1 cellular context compared by ENCODE assay signal in genomic region chr20:51760905-51761544, GRCh38.
TF ChIP-seq lines count a peak whose summit lies in the region.

No MANE protein-coding gene starts in this region.

TF ChIP-seq in HepG2, 621 proteins besides CTCF, POLR2A, EP300 and RAD21 (continued from another document):
- TF ChIP-seq ZNF746 (CRISPR knock-in tag; IDR thresholded peaks at IDR 0.05) (no peak), ZNF382 (CRISPR knock-in tag; IDR thresholded peaks at IDR 0.05; ENCODE audit: borderline replicate concordance) (no peak), MXI1 (IDR thresholded peaks at IDR 0.05; ENCODE audit: borderline replicate concordance, low read depth, low read length) (no peak; the same call in 2 of the 3 replicates), CHD4 (IDR thresholded peaks at IDR 0.05; ENCODE audit: borderline replicate concordance, low read length) (no peak; the same call in 1 of the 2 replicates), SOX5 (CRISPR knock-in tag; IDR thresholded peaks at IDR 0.05; ENCODE audit: borderline replicate concordance) (peak; percentile 100), FOXK1 (CRISPR knock-in tag; IDR thresholded peaks at IDR 0.05; ENCODE audit: borderline replicate concordance, low read depth) (peak; percentile 77), RCOR2 (CRISPR knock-in tag; IDR thresholded peaks at IDR 0.05) (peak; percentile 91), RAD51 (IDR thresholded peaks at IDR 0.05; ENCODE audit: borderline replicate concordance) (no peak), ZNF777 (CRISPR knock-in tag; IDR thresholded peaks at IDR 0.05) (no peak), CENPT (CRISPR knock-in tag; IDR thresholded peaks at IDR 0.05; ENCODE audit: low read depth) (no peak), ZNF766 (CRISPR knock-in tag; IDR thresholded peaks at IDR 0.05; ENCODE audit: borderline replicate concordance) (no peak), ZNF263 (CRISPR knock-in tag; IDR thresholded peaks at IDR 0.05) (no peak), ZNF878 (CRISPR knock-in tag; IDR thresholded peaks at IDR 0.05) (no peak; the same call in 1 of the 2 replicates), ZNF883 (CRISPR knock-in tag; IDR thresholded peaks at IDR 0.05; ENCODE audit: not compliant biosample characterization) (no peak), TFDP1 (CRISPR knock-in tag; IDR thresholded peaks at IDR 0.05; ENCODE audit: borderline replicate concordance) (no peak), FOXC1 (CRISPR knock-in tag; IDR thresholded peaks at IDR 0.05; ENCODE audit: borderline replicate concordance) (no peak), RFXAP (CRISPR knock-in tag; IDR thresholded peaks at IDR 0.05; ENCODE audit: borderline replicate concordance) (no peak), SYNCRIP (IDR thresholded peaks at IDR 0.05; ENCODE audit: insufficient read depth, low read depth, low read length) (no peak)
- TF ChIP-seq, protein P1, sequence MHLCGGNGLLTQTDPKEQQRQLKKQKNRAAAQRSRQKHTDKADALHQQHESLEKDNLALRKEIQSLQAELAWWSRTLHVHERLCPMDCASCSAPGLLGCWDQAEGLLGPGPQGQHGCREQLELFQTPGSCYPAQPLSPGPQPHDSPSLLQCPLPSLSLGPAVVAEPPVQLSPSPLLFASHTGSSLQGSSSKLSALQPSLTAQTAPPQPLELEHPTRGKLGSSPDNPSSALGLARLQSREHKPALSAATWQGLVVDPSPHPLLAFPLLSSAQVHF (CRISPR knock-in tag; IDR thresholded peaks at IDR 0.05) = no peak
- TF ChIP-seq, protein P2, sequence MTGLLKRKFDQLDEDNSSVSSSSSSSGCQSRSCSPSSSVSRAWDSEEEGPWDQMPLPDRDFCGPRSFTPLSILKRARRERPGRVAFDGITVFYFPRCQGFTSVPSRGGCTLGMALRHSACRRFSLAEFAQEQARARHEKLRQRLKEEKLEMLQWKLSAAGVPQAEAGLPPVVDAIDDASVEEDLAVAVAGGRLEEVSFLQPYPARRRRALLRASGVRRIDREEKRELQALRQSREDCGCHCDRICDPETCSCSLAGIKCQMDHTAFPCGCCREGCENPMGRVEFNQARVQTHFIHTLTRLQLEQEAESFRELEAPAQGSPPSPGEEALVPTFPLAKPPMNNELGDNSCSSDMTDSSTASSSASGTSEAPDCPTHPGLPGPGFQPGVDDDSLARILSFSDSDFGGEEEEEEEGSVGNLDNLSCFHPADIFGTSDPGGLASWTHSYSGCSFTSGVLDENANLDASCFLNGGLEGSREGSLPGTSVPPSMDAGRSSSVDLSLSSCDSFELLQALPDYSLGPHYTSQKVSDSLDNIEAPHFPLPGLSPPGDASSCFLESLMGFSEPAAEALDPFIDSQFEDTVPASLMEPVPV (CRISPR knock-in tag; IDR thresholded peaks at IDR 0.05) = peak; percentile 67
- TF ChIP-seq, protein P3, sequence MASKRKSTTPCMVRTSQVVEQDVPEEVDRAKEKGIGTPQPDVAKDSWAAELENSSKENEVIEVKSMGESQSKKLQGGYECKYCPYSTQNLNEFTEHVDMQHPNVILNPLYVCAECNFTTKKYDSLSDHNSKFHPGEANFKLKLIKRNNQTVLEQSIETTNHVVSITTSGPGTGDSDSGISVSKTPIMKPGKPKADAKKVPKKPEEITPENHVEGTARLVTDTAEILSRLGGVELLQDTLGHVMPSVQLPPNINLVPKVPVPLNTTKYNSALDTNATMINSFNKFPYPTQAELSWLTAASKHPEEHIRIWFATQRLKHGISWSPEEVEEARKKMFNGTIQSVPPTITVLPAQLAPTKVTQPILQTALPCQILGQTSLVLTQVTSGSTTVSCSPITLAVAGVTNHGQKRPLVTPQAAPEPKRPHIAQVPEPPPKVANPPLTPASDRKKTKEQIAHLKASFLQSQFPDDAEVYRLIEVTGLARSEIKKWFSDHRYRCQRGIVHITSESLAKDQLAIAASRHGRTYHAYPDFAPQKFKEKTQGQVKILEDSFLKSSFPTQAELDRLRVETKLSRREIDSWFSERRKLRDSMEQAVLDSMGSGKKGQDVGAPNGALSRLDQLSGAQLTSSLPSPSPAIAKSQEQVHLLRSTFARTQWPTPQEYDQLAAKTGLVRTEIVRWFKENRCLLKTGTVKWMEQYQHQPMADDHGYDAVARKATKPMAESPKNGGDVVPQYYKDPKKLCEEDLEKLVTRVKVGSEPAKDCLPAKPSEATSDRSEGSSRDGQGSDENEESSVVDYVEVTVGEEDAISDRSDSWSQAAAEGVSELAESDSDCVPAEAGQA (IDR thresholded peaks at IDR 0.05; ENCODE audit: low read depth) = no peak; the same call in 1 of the 2 replicates
- TF ChIP-seq, protein P3 (CRISPR knock-in tag; IDR thresholded peaks at IDR 0.05; ENCODE audit: borderline replicate concordance) = no peak
